20 cellular contexts compared by ENCODE assay signal in the genomic region with DNA sequence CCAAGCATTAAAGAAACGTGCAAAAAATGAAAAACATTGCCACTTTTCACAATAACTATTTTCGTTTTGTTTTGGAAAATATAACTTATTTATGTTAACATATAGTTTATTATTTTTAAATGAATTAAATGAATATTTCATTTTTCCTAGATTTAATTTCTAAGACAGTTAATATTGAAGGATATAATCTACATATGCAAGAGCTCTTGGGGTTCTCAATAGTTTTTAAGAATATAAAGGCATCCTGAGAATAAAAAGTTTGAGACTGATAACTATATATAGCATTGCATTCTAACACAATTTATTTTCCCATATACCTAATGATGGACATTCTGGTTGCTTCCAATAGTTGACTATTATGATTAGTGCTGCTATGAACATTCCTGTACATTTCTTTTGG. TPM values are rescaled to one million over a fixed set of nuclear protein-coding genes. Genes with fewer than 3 reads are reported as not detected.
A peak's percentile ranks its signal among the peaks of the same experiment; 100 is the strongest.
DNase-seq lines count a peak whose midpoint lies in the region; ATAC-seq and TF ChIP-seq lines count a peak whose summit lies in the region.
"Had no signal": no experiment of that assay in that cellular context is flagged by ENCODE, and none has a peak within 500 bp of the region (broad histone marks: within the 10 kb centered on the region; RNA-seq: fewer than 3 reads in every experiment).

No MANE protein-coding gene starts in this region.

- H3K4me1 ChIP-seq in liver (ENCODE audit: control insufficient read depth in 4 of 4, insufficient read depth in 4 of 4, low read length in 3 of 4) (no peaks in the 10 kb centered on the region), right lobe of liver (no peaks in the 10 kb centered on the region), endodermal cell (ENCODE audit: control insufficient read depth, insufficient read depth, low read length) (no peaks in the 10 kb centered on the region), smooth muscle cell (ENCODE audit: low read depth) (no peaks in the 10 kb centered on the region), gastroesophageal sphincter (no peaks in the 10 kb centered on the region)
- H3K4me1 ChIP-seq: BLaER1 treated with 17β-estradiol and CSF1 and Interleukin-3, amounts not matched to agents 10 nM and 100 nM had no signal

- no peak overlapping the region for H3K27ac ChIP-seq in liver (ENCODE audit: low read depth in 1 of 2, low read length in 2 of 2)
- no peak overlapping the region for H3K27ac ChIP-seq in right lobe of liver
- H3K27ac ChIP-seq in endodermal cell (ENCODE audit: low read depth, low read length), result no peak overlapping the region
- H3K27ac ChIP-seq in smooth muscle cell (ENCODE audit: low read depth), result no peak overlapping the region
- no peak overlapping the region for H3K27ac ChIP-seq in gastroesophageal sphincter
- H3K27ac ChIP-seq: 22Rv1; BLaER1 treated with 17β-estradiol and CSF1 and Interleukin-3, amounts not matched to agents 10 nM and 100 nM had no signal

- H3K4me3 Mint-ChIP-seq in endodermal cell (no peak overlapping the region), WTC11 (no peak overlapping the region)
- H3K4me3 Mint-ChIP-seq: B cell; CD8-positive, alpha-beta T cell had no signal

- H4K20me1 ChIP-seq in smooth muscle cell (ENCODE audit: low read depth), result no peaks in the 10 kb centered on the region
- H4K20me1 ChIP-seq: BLaER1 treated with 17β-estradiol and CSF1 and Interleukin-3, amounts not matched to agents 10 nM and 100 nM had no signal

- no peak overlapping the region for H3K9ac ChIP-seq in liver (ENCODE audit: low read depth in 1 of 2, low read length in 2 of 2)
- H3K9ac ChIP-seq in endodermal cell (ENCODE audit: extremely low read depth, low read length, poor library complexity, severe bottlenecking), result no peak overlapping the region
- H3K9ac ChIP-seq in smooth muscle cell (ENCODE audit: low read depth), result no peak overlapping the region
- H3K9ac ChIP-seq: BLaER1 treated with 17β-estradiol and CSF1 and Interleukin-3, amounts not matched to agents 10 nM and 100 nM had no signal

- no peak for TF ChIP-seq EP300 in gastroesophageal sphincter (IDR thresholded peaks at IDR 0.05)

- H3K36me3 Mint-ChIP-seq in endodermal cell (ENCODE audit: low read depth) (peaks cover 76% of the 10 kb centered on the region), WTC11 (peaks cover 63% of the 10 kb centered on the region)

- H3K4me3 ChIP-seq in liver (ENCODE audit: low read depth in 1 of 3, low read length in 3 of 3), result peak overlapping the region in 2 of 3 donors; percentile 56 to 64
- H3K4me3 ChIP-seq in right lobe of liver, result no peak overlapping the region
- H3K4me3 ChIP-seq in endodermal cell (ENCODE audit: low read length), result peak overlapping the region; percentile 60
- peak overlapping the region; percentile 8 for H3K4me3 ChIP-seq in smooth muscle cell
- no peak overlapping the region for H3K4me3 ChIP-seq in gastroesophageal sphincter
- H3K4me3 ChIP-seq: GM12878 had no signal

- DNase-seq in right lobe of liver (no peak), endodermal cell (no peak), smooth muscle cell (lab: John Stamatoyannopoulos, UW; ENCODE audit: unreplicated experiment) (no peak), iPS-NIHi7 (ENCODE audit: extremely low spot score) (no peak), WTC11 (ENCODE audit: low spot score) (no peak)
- DNase-seq: CD8-positive, alpha-beta T cell; COR-L47; DMS 273 treated with DMSO at 0.1 percent for 48 hours; DMS53; DND-41; EL; GOT3; H7 had no signal

- no peaks in the 10 kb centered on the region for H3K79me2 ChIP-seq in smooth muscle cell (ENCODE audit: low read depth)

- H3K9me3 Mint-ChIP-seq in endodermal cell, result peaks cover 78% of the 10 kb centered on the region
- H3K9me3 Mint-ChIP-seq in WTC11, result peaks cover 54% of the 10 kb centered on the region

- no peak for ATAC-seq in right lobe of liver
- no peak for ATAC-seq in gastroesophageal sphincter
- ATAC-seq in WTC11, result no peak
- ATAC-seq: CD8-positive, alpha-beta T cell; GM12878; HCT116 had no signal

- POLR2A ChIA-PET in WTC11 (lab: Charles Lee), result no interaction called here

- H3K4me2 ChIP-seq in smooth muscle cell, result no peak overlapping the region
- H3K4me2 ChIP-seq: BLaER1 treated with 17β-estradiol and CSF1 and Interleukin-3, amounts not matched to agents 10 nM and 100 nM had no signal

- H3K36me3 ChIP-seq in liver (ENCODE audit: control insufficient read depth in 4 of 4, insufficient read depth in 3 of 4, low read depth in 1 of 4, low read length in 3 of 4), result peaks cover 14 to 70% (median 44%) of the 10 kb centered on the region in 4 donors
- H3K36me3 ChIP-seq in right lobe of liver, result peaks cover 0 to 42% (median 1%) of the 10 kb centered on the region in 4 donors
- H3K36me3 ChIP-seq in endodermal cell (ENCODE audit: control insufficient read depth, insufficient read depth, low read length), result peaks cover 55% of the 10 kb centered on the region
- peaks cover 73% of the 10 kb centered on the region for H3K36me3 ChIP-seq in smooth muscle cell (ENCODE audit: low read depth)
- H3K36me3 ChIP-seq in gastroesophageal sphincter, result peaks cover 14 to 100% of the 10 kb centered on the region in 2 donors

- 95% methylated on average over 2 of the region's 2 CpGs for WGBS in liver
- 84% methylated on average over 2 of the region's 2 CpGs for WGBS in right lobe of liver (ENCODE audit: insufficient coverage, low coverage, low lambda C conversion rate, missing lambda C conversion rate)
- WGBS in endodermal cell (ENCODE audit: insufficient coverage in 1 of 2, insufficient read length in 1 of 2), 2 experiments, result 100% methylated on average over 1 of the region's 2 CpGs; no CpG with 5 or more reads in 1 of the 2 experiments
- 93% methylated on average over 2 of the region's 2 CpGs for WGBS in smooth muscle cell (ENCODE audit: low lambda C conversion rate)
- 88 to 94% methylated on average over 2 of the region's 2 CpGs for WGBS in gastroesophageal sphincter (ENCODE audit: low coverage in 1 of 2), 2 donors

- H3K27me3 Mint-ChIP-seq in endodermal cell (ENCODE audit: insufficient read depth) (no peaks in the 10 kb centered on the region), WTC11 (ENCODE audit: low read depth) (no peaks in the 10 kb centered on the region)
- H3K27me3 Mint-ChIP-seq: B cell had no signal

- peaks cover 45 to 70% (median 52%) of the 10 kb centered on the region in 4 donors for H3K9me3 ChIP-seq in liver (ENCODE audit: control insufficient read depth in 4 of 4, low read length in 3 of 4)
- H3K9me3 ChIP-seq in right lobe of liver, result peaks cover 0 to 64% (median 42%) of the 10 kb centered on the region in 4 donors
- peaks cover 91% of the 10 kb centered on the region for H3K9me3 ChIP-seq in endodermal cell (ENCODE audit: control insufficient read depth, low read length)
- peaks cover 78% of the 10 kb centered on the region for H3K9me3 ChIP-seq in smooth muscle cell (replicated peaks; ENCODE audit: low read depth)
- H3K9me3 ChIP-seq in gastroesophageal sphincter, result peaks cover 4 to 100% (median 6%) of the 10 kb centered on the region in 3 donors

- TF ChIP-seq CTCF in liver (IDR thresholded peaks at IDR 0.05; ENCODE audit: low read depth, low read length, missing input control) (no peak), right lobe of liver (IDR thresholded peaks at IDR 0.05) (no peak), endodermal cell (conservative IDR thresholded peaks at IDR 0.05) (no peak), smooth muscle cell (IDR thresholded peaks at IDR 0.05; ENCODE audit: borderline replicate concordance, insufficient read depth, poor library complexity, severe bottlenecking) (no peak), gastroesophageal sphincter (IDR thresholded peaks at IDR 0.05) (no peak), WTC11 (IDR thresholded peaks at IDR 0.05) (no peak)

- H3K27me3 ChIP-seq in liver (ENCODE audit: control insufficient read depth in 4 of 4, insufficient read depth in 4 of 4, low read length in 3 of 4) (no peaks in the 10 kb centered on the region), right lobe of liver (no peaks in the 10 kb centered on the region), endodermal cell (ENCODE audit: control insufficient read depth, insufficient read depth, low read length, poor library complexity, severe bottlenecking) (no peaks in the 10 kb centered on the region), smooth muscle cell (ENCODE audit: low read depth) (no peaks in the 10 kb centered on the region), gastroesophageal sphincter (no peaks in the 10 kb centered on the region)
- H3K27me3 ChIP-seq: BLaER1 treated with 17β-estradiol and CSF1 and Interleukin-3, amounts not matched to agents 10 nM and 100 nM had no signal

- H3F3A ChIP-seq in smooth muscle cell (ENCODE audit: low read depth), result no peaks in the 10 kb centered on the region

- no peak for TF ChIP-seq POLR2A in right lobe of liver (IDR thresholded peaks at IDR 0.05)
- no peak for TF ChIP-seq POLR2A in gastroesophageal sphincter (IDR thresholded peaks at IDR 0.05)

- H3K4me1 Mint-ChIP-seq in endodermal cell, result no peaks in the 10 kb centered on the region
- H3K4me1 Mint-ChIP-seq in WTC11, result no peaks in the 10 kb centered on the region
- H3K4me1 Mint-ChIP-seq: B cell had no signal

- no peak overlapping the region for H2AFZ ChIP-seq in smooth muscle cell (ENCODE audit: low read depth)

- TF ChIP-seq RAD21 in liver (IDR thresholded peaks at IDR 0.05), result no peak

- H3K27ac Mint-ChIP-seq in endodermal cell, result no peak overlapping the region
- no peak overlapping the region for H3K27ac Mint-ChIP-seq in WTC11
- H3K27ac Mint-ChIP-seq: B cell; CD8-positive, alpha-beta T cell had no signal

- intact Hi-C loops in right lobe of liver (cut with DNase I), result no loop called here

- CTCF ChIA-PET in WTC11 (lab: Charles Lee), result no interaction called here

RNA-seq across cellular contexts. Expression of a gene that starts 19.9 kb away (rescaled TPM):
- 1 to 10 TPM; 3.7 to 3.8 TPM for total RNA-seq in liver
- 1 to 10 TPM in 1 of 2 donors, under 1 TPM in 1; 0.90 to 1.6 TPM for polyA plus RNA-seq in liver
- 1 to 10 TPM; 1.1 to 5.2 (median 2.5) TPM for total RNA-seq in right lobe of liver
- 10 to 100 TPM in 1 of 2 donors, 1 to 10 TPM in 1; 7.5 to 14.1 TPM for total RNA-seq in endodermal cell
- polyA plus RNA-seq in endodermal cell (2013, experiment 1 of 2), result 8.1 TPM
- polyA plus RNA-seq in endodermal cell (2013, experiment 2 of 2), result 12.1 TPM
- total RNA-seq in smooth muscle cell, result 9.8 and 11.5 TPM in 2 replicates
- polyA plus RNA-seq in smooth muscle cell, result 2.6 and 5.1 TPM in 2 replicates
- total RNA-seq in gastroesophageal sphincter, result 10 to 100 TPM in 3 of 4 donors, 1 to 10 TPM in 1; 8.5 to 27.7 (median 17.1) TPM
- total RNA-seq in WTC11 (2021), result 6.5 to 7.1 TPM (median 7.0 TPM) in 3 replicates

RNA-seq across cellular contexts. Expression of a gene that starts 40.7 kb away (rescaled TPM):
- total RNA-seq in liver (1 to 10 TPM; 3.5 to 4.3 TPM), right lobe of liver (1 to 10 TPM; 1.1 to 3.4 (median 2.0) TPM), endodermal cell (10 to 100 TPM; 14.3 to 17.2 TPM), smooth muscle cell (8.0 and 11.3 TPM in 2 replicates), gastroesophageal sphincter (1 to 10 TPM; 6.2 to 9.6 (median 7.9) TPM), WTC11 (2021) (9.7 to 10.9 TPM (median 10.2 TPM) in 3 replicates)
- polyA plus RNA-seq in liver (1 to 10 TPM; 1.7 TPM), smooth muscle cell (5.3 and 10.1 TPM in 2 replicates)
- 14.5 TPM for polyA plus RNA-seq in endodermal cell (2013, experiment 1 of 2)
- polyA plus RNA-seq in endodermal cell (2013, experiment 2 of 2), result 13.5 TPM

RNA-seq across cellular contexts. Expression of a gene that starts 41.6 kb away (rescaled TPM):
- total RNA-seq in liver (1 to 10 TPM; 2.5 to 3.8 TPM), right lobe of liver (1 to 10 TPM in 5 of 6 experiments, under 1 TPM in 1; 0.86 to 3.0 (median 1.5) TPM), endodermal cell (10 to 100 TPM; 11.1 to 13.5 TPM), smooth muscle cell (6.0 and 8.9 TPM in 2 replicates), gastroesophageal sphincter (10 to 100 TPM in 2 of 4 donors, 1 to 10 TPM in 2; 6.9 to 26.0 (median 16.6) TPM), WTC11 (2021) (8.2 to 9.5 TPM (median 8.8 TPM) in 3 replicates)
- polyA plus RNA-seq in liver (under 1 TPM; 0.20 to 0.26 TPM), smooth muscle cell (3.0 and 3.5 TPM in 2 replicates)
- polyA plus RNA-seq in endodermal cell (2013, experiment 1 of 2), result 21.3 TPM
- 16.8 TPM for polyA plus RNA-seq in endodermal cell (2013, experiment 2 of 2)

Comparison
In these comparisons a context has a peak if more than half of its experiments do, and no peak if none do; other contexts are left out.
1. H3K4me3 ChIP-seq: peak in liver (2 of 3), endodermal cell (single experiment) and smooth muscle cell (single experiment); none in right lobe of liver (0 of 3) and gastroesophageal sphincter (0 of 2).